In genomic region chr11:72719144-72719543, GRCh38 we compare ENCODE assay signal across 8 cellular contexts. TPM values are rescaled to one million over a fixed set of nuclear protein-coding genes. Genes with fewer than 3 reads are reported as not detected.
DNase-seq lines count a peak whose midpoint lies in the region; ATAC-seq and TF ChIP-seq lines count a peak whose summit lies in the region.

No MANE protein-coding gene starts in this region.

- H2BK5ac ChIP-seq in mesendoderm (ENCODE audit: low read length), result no peak overlapping the region

- TF ChIP-seq EP300 in suprapubic skin (IDR thresholded peaks at IDR 0.05), result no peak

- H3K27me3 Mint-ChIP-seq in activated naive CD4-positive, alpha-beta T cell treated with anti-CD3 and anti-CD28 coated beads for 36 hours (ENCODE audit: low read depth), result no peaks in the 10 kb centered on the region
- no peaks in the 10 kb centered on the region for H3K27me3 Mint-ChIP-seq in activated naive CD8-positive, alpha-beta T cell treated with anti-CD3 and anti-CD28 coated beads, Interleukin-2, amount 50 U/mL, for 24 hours

- no peak for ATAC-seq in activated naive CD8-positive, alpha-beta T cell treated with anti-CD3 and anti-CD28 coated beads, Interleukin-2, amount 50 U/mL, for 24 hours

- 14% methylated on average over 2 of the region's 2 CpGs for WGBS in suprapubic skin
- WGBS in mesendoderm (ENCODE audit: extremely low coverage, insufficient coverage, low lambda C conversion rate), result no CpG with 5 or more reads among the region's 2 CpGs

- H3K4me1 Mint-ChIP-seq in activated naive CD4-positive, alpha-beta T cell treated with anti-CD3 and anti-CD28 coated beads for 36 hours (ENCODE audit: low read depth), result peaks cover 51% of the 10 kb centered on the region
- H3K4me1 Mint-ChIP-seq in activated naive CD8-positive, alpha-beta T cell treated with anti-CD3 and anti-CD28 coated beads, Interleukin-2, amount 50 U/mL, for 24 hours, result peaks cover 51% of the 10 kb centered on the region

- no peak overlapping the region for H4K8ac ChIP-seq in mesendoderm (ENCODE audit: low read depth, low read length)

- TF ChIP-seq CTCF in suprapubic skin (IDR thresholded peaks at IDR 0.05), result no peak

- peaks cover 49% of the 10 kb centered on the region for H3K79me1 ChIP-seq in mesendoderm (ENCODE audit: low read length)

- H3K9me3 Mint-ChIP-seq in activated naive CD4-positive, alpha-beta T cell treated with anti-CD3 and anti-CD28 coated beads for 36 hours, result no peaks in the 10 kb centered on the region
- H3K9me3 Mint-ChIP-seq in activated naive CD8-positive, alpha-beta T cell treated with anti-CD3 and anti-CD28 coated beads, Interleukin-2, amount 50 U/mL, for 24 hours, result no peaks in the 10 kb centered on the region

- peak overlapping the region; percentile 55 for H3K4me3 ChIP-seq in suprapubic skin
- no peak overlapping the region for H3K4me3 ChIP-seq in mesendoderm (ENCODE audit: low read length)

- peaks cover 3% of the 10 kb centered on the region for H3K36me3 Mint-ChIP-seq in activated naive CD4-positive, alpha-beta T cell treated with anti-CD3 and anti-CD28 coated beads for 36 hours (ENCODE audit: low read depth)
- peaks cover 3% of the 10 kb centered on the region for H3K36me3 Mint-ChIP-seq in activated naive CD8-positive, alpha-beta T cell treated with anti-CD3 and anti-CD28 coated beads, Interleukin-2, amount 50 U/mL, for 24 hours (ENCODE audit: low read depth)

- peaks cover 37% of the 10 kb centered on the region for H3K79me2 ChIP-seq in mesendoderm (ENCODE audit: control insufficient read depth, insufficient read depth, low read length)

- no peak overlapping the region for H3K4me3 Mint-ChIP-seq in activated naive CD4-positive, alpha-beta T cell treated with anti-CD3 and anti-CD28 coated beads for 36 hours
- no peak overlapping the region for H3K4me3 Mint-ChIP-seq in activated naive CD8-positive, alpha-beta T cell treated with anti-CD3 and anti-CD28 coated beads, Interleukin-2, amount 50 U/mL, for 24 hours

- H3K9me3 ChIP-seq in suprapubic skin, result no peaks in the 10 kb centered on the region

- H2BK15ac ChIP-seq in mesendoderm (replicated peaks; ENCODE audit: low read depth), result no peak overlapping the region

- no peak for TF ChIP-seq POLR2A in suprapubic skin (IDR thresholded peaks at IDR 0.05)

- H3K9ac ChIP-seq in mesendoderm (ENCODE audit: low read length), result no peak overlapping the region

- DNase-seq in activated naive CD4-positive, alpha-beta T cell treated with anti-CD3 and anti-CD28 coated beads for 36 hours, result no peak
- DNase-seq in activated naive CD4-positive, alpha-beta T cell treated with Interleukin-2 at 50 U/mL for 16 hours, result no peak
- no peak for DNase-seq in activated naive CD8-positive, alpha-beta T cell treated with anti-CD3 and anti-CD28 coated beads, Interleukin-2, amount 50 U/mL, for 24 hours
- peak; percentile 75 for DNase-seq in iris pigment epithelial cell (ENCODE audit: low read depth)
- DNase-seq in suprapubic skin (ENCODE audit: low spot score in 2 of 2), result no peak
- DNase-seq in T-helper 9 cell, result no peak
- no peak for DNase-seq in NCI-H1694 treated with DMSO at 0.1 percent for 48 hours (lab: John Stamatoyannopoulos, UW)
- no peak for DNase-seq in mesendoderm

- H3K27ac ChIP-seq in suprapubic skin, result no peak overlapping the region
- no peak overlapping the region for H3K27ac ChIP-seq in mesendoderm (ENCODE audit: low read depth, low read length)

- H3K4me1 ChIP-seq in suprapubic skin (peaks cover 72% of the 10 kb centered on the region), mesendoderm (ENCODE audit: control insufficient read depth, low read depth, low read length) (peaks cover 10% of the 10 kb centered on the region)

- H3K56ac ChIP-seq in mesendoderm (ENCODE audit: low read length), result no peak overlapping the region

- H3K4me2 ChIP-seq in mesendoderm (ENCODE audit: low read length), result no peak overlapping the region

- intact Hi-C loops in activated naive CD4-positive, alpha-beta T cell treated with anti-CD3 and anti-CD28 coated beads for 36 hours (cut with micrococcal nuclease), result no loop called here

- H3K27me3 ChIP-seq in suprapubic skin (no peaks in the 10 kb centered on the region), mesendoderm (ENCODE audit: insufficient read depth, low read length, poor library complexity) (no peaks in the 10 kb centered on the region)

- H3K18ac ChIP-seq in mesendoderm (ENCODE audit: low read length), result no peak overlapping the region

- no peak overlapping the region for H2AK5ac ChIP-seq in mesendoderm (ENCODE audit: low read length)

- H3K27ac Mint-ChIP-seq in activated naive CD4-positive, alpha-beta T cell treated with anti-CD3 and anti-CD28 coated beads for 36 hours, result peak overlapping the region; percentile 16
- peak overlapping the region; percentile 9 for H3K27ac Mint-ChIP-seq in activated naive CD8-positive, alpha-beta T cell treated with anti-CD3 and anti-CD28 coated beads, Interleukin-2, amount 50 U/mL, for 24 hours

- no peak overlapping the region for H3K23ac ChIP-seq in mesendoderm (ENCODE audit: low read length)

- no peak overlapping the region for H2BK120ac ChIP-seq in mesendoderm (ENCODE audit: low read depth, low read length)

- H4K5ac ChIP-seq in mesendoderm (ENCODE audit: low read length), result no peak overlapping the region

- CTCF ChIA-PET in activated naive CD4-positive, alpha-beta T cell treated with anti-CD3 and anti-CD28 coated beads for 36 hours (lab: Charles Lee), result interaction anchor here (11.6 kb wide), 1 partner anchor 73 kb away, joined by 161 read pairs; the partner anchor contains the start of gene STARD10

- H3K36me3 ChIP-seq in suprapubic skin (peaks cover 1% of the 10 kb centered on the region), mesendoderm (ENCODE audit: control insufficient read depth, insufficient read depth, low read length) (peaks cover 4% of the 10 kb centered on the region)

- no peak overlapping the region for H3K4ac ChIP-seq in mesendoderm (ENCODE audit: low read depth, low read length)

RNA-seq across cellular contexts. Expression of gene ARAP1, which starts 33.1 kb away (rescaled TPM):
- 10 to 100 TPM; 64.7 to 70.1 TPM for total RNA-seq in activated naive CD4-positive, alpha-beta T cell treated with anti-CD3 and anti-CD28 coated beads for 36 hours
- 100 to 1,000 TPM in 1 of 4 donors, 10 to 100 TPM in 3; 53.8 to 126 (median 88.8) TPM for total RNA-seq in suprapubic skin
- polyA plus RNA-seq in mesendoderm (2013, experiment 1 of 2), result 29.0 TPM
- polyA plus RNA-seq in mesendoderm (2013, experiment 2 of 2), result 27.5 TPM

RNA-seq across cellular contexts. Expression of gene PDE2A, which starts 44.9 kb away (rescaled TPM):
- 1 to 10 TPM in 1 of 2 experiments, under 1 TPM in 1; 0.69 to 1.1 TPM for total RNA-seq in activated naive CD4-positive, alpha-beta T cell treated with anti-CD3 and anti-CD28 coated beads for 36 hours
- 10 to 100 TPM in 3 of 4 donors, 1 to 10 TPM in 1; 5.4 to 49.9 (median 31.2) TPM for total RNA-seq in suprapubic skin
- 3.9 TPM for polyA plus RNA-seq in mesendoderm (2013, experiment 1 of 2)
- polyA plus RNA-seq in mesendoderm (2013, experiment 2 of 2), result 4.0 TPM
